In genomic region chrX:155867821-155868220, GRCh38 we compare ENCODE assay signal across 26 cellular contexts.
"Had no signal": no experiment of that assay in that cellular context is flagged by ENCODE, and none has a peak within 500 bp of the region (broad histone marks: within the 10 kb centered on the region; RNA-seq: fewer than 3 reads in every experiment).

No MANE protein-coding gene starts in this region.

- FAIRE-seq: endothelial cell of umbilical vein had no signal

- H3K27ac Mint-ChIP-seq: dendritic cell treated with granulocyte-macrophage colony-stimulating factor and Interleukin-4, amounts not matched to agents 40 ng/mL and 50 ng/mL, for 4 days; effector memory CD8-positive, alpha-beta T cell; endodermal cell had no signal

- H3K27ac ChIP-seq: colonic mucosa, coronary artery, dorsolateral prefrontal cortex, epithelial cell of prostate, esophagus muscularis mucosa, esophagus squamous epithelium, foreskin keratinocyte, gastrocnemius medialis, gastroesophageal sphincter, heart left ventricle, heart right ventricle had no signal

- H3K9me3 ChIP-seq: colonic mucosa, gastrocnemius medialis had no signal

- H3K4me3 Mint-ChIP-seq: dendritic cell treated with granulocyte-macrophage colony-stimulating factor and Interleukin-4, amounts not matched to agents 40 ng/mL and 50 ng/mL, for 4 days; effector memory CD8-positive, alpha-beta T cell; endodermal cell had no signal

- ATAC-seq: effector memory CD8-positive, alpha-beta T cell; esophagus mucosa; foreskin keratinocyte; gastrocnemius medialis; gastroesophageal sphincter; heart left ventricle; heart right ventricle had no signal

- H3K4me1 Mint-ChIP-seq: endodermal cell had no signal

- H3K4me3 ChIP-seq: colonic mucosa, coronary artery, dorsolateral prefrontal cortex, esophagus muscularis mucosa, esophagus squamous epithelium, gastrocnemius medialis, gastroesophageal sphincter, heart left ventricle, heart right ventricle had no signal

- DNase-seq: colonic mucosa; cortex of kidney; dermis blood vessel endothelial cell; dorsolateral prefrontal cortex; effector CD4-positive, alpha-beta T cell; effector CD8-positive, alpha-beta T cell; effector memory CD4-positive, alpha-beta T cell; effector memory CD8-positive, alpha-beta T cell; endodermal cell; erythroblast; esophagus squamous epithelium; foreskin fibroblast; foreskin melanocyte; gastrocnemius medialis; glutamatergic neuron; head of caudate nucleus; heart left ventricle; heart right ventricle had no signal

- H3K27me3 Mint-ChIP-seq: dendritic cell treated with granulocyte-macrophage colony-stimulating factor and Interleukin-4, amounts not matched to agents 40 ng/mL and 50 ng/mL, for 4 days had no signal

- H3K36me3 ChIP-seq: colonic mucosa, esophagus muscularis mucosa, esophagus squamous epithelium, gastrocnemius medialis, gastroesophageal sphincter, heart left ventricle, heart right ventricle had no signal

- H3K27me3 ChIP-seq: colonic mucosa, esophagus squamous epithelium, foreskin keratinocyte, gastrocnemius medialis had no signal

- H3K4me1 ChIP-seq: colonic mucosa, esophagus muscularis mucosa, esophagus squamous epithelium, foreskin keratinocyte, gastrocnemius medialis, gastroesophageal sphincter, heart left ventricle, heart right ventricle had no signal
